13 cellular contexts compared by ENCODE assay signal in genomic region chr20:61753196-61753942, GRCh38.
DNase-seq lines count a peak whose midpoint lies in the region; ATAC-seq, FAIRE-seq and TF ChIP-seq lines count a peak whose summit lies in the region.
"Had no signal": no experiment of that assay in that cellular context is flagged by ENCODE, and none has a peak within 500 bp of the region (broad histone marks: within the 10 kb centered on the region; RNA-seq: fewer than 3 reads in every experiment).

No MANE protein-coding gene starts in this region.

- CTCF ChIA-PET in A673 (lab: Charles Lee) (no interaction called here), mammary epithelial cell (lab: Charles Lee; ENCODE audit: low non-redundant PET) (no interaction called here)

- H3K36me3 ChIP-seq in A673 (ENCODE audit: insufficient read depth, low read length, poor library complexity, severe bottlenecking) (no peaks in the 10 kb centered on the region), mammary epithelial cell (ENCODE audit: insufficient read depth, low read length) (no peaks in the 10 kb centered on the region), kidney (ENCODE audit: control insufficient read depth in 1 of 2, insufficient read depth in 2 of 2, low read length in 2 of 2) (no peaks in the 10 kb centered on the region)

- DNase-seq in A673 (ENCODE audit: low spot score) = peak; percentile 71
- peak; percentile 38 for DNase-seq in HK-2 (ENCODE audit: unreplicated experiment)
- peak; percentile 32 for DNase-seq in mammary epithelial cell
- DNase-seq in kidney = peak; percentile 24
- no peak for DNase-seq in stimulated activated naive CD4-positive, alpha-beta T cell (lab: John Stamatoyannopoulos, UW)
- DNase-seq in SHP77 (lab: John Stamatoyannopoulos, UW) = no peak
- DNase-seq: activated naive CD4-positive, alpha-beta T cell treated with anti-CD3 and anti-CD28 coated beads, Interleukin-2, amount 10 ng/mL, durations not matched to agents 7 days and 5 days; effector memory CD8-positive, alpha-beta T cell; NCI-H2107 had no signal

- POLR2A ChIA-PET in A673 (lab: Charles Lee; ENCODE audit: low non-redundant PET) = no interaction called here

- dilution Hi-C loops in mammary epithelial cell (cut with HindIII; ENCODE audit: low sequenced_read_pairs) = no loop called here

- TF ChIP-seq CTCF in A673 (conservative IDR thresholded peaks at IDR 0.05; ENCODE audit: low read depth, low read length) (no peak), mammary epithelial cell (conservative IDR thresholded peaks at IDR 0.05 in 1 of 2, IDR thresholded peaks at IDR 0.05 in 1 of 2; ENCODE audit: extremely low read depth in 1 of 2, insufficient read depth in 1 of 2, low read depth in 1 of 2, low read length in 2 of 2) (no peak), kidney (IDR thresholded peaks at IDR 0.05; ENCODE audit: borderline replicate concordance, extremely low read depth, insufficient read depth) (no peak)

- peaks cover 8% of the 10 kb centered on the region for H3K4me1 ChIP-seq in A673 (ENCODE audit: insufficient read depth, low read length, poor library complexity, severe bottlenecking)
- H3K4me1 ChIP-seq in mammary epithelial cell (ENCODE audit: insufficient read depth, low read length) = peaks cover 7% of the 10 kb centered on the region
- H3K4me1 ChIP-seq in kidney (ENCODE audit: control insufficient read depth in 1 of 2, insufficient read depth in 1 of 2, low read depth in 1 of 2, low read length in 2 of 2) = no peaks in the 10 kb centered on the region
- H3K4me1 ChIP-seq: psoas muscle had no signal

- intact Hi-C loops in A673 (cut with micrococcal nuclease; ENCODE audit: unreplicated experiment) = no loop called here
- intact Hi-C loops in mammary epithelial cell (cut with micrococcal nuclease) = no loop called here
- intact Hi-C loops in kidney (cut with DNase I) = no loop called here

- FAIRE-seq in kidney (lab: Jason Lieb, UNC) = no peak

- H3K4me2 ChIP-seq in mammary epithelial cell (ENCODE audit: insufficient read depth, low read depth, low read length) = no peak overlapping the region

- H3K9ac ChIP-seq in mammary epithelial cell (ENCODE audit: insufficient read depth, low read length) (no peak overlapping the region), kidney (ENCODE audit: low read length in 2 of 2) (no peak overlapping the region)

- no peaks in the 10 kb centered on the region for H3K79me2 ChIP-seq in mammary epithelial cell (ENCODE audit: insufficient read depth, low read length)

- ATAC-seq in GM18858 (IDR thresholded peaks at IDR 0.05; ENCODE audit: unreplicated experiment) (no peak), HG02973 (IDR thresholded peaks at IDR 0.05; ENCODE audit: unreplicated experiment) (no peak)
- ATAC-seq: effector memory CD8-positive, alpha-beta T cell; psoas muscle; Right ventricle myocardium inferior had no signal

- no peaks in the 10 kb centered on the region for H4K20me1 ChIP-seq in mammary epithelial cell (ENCODE audit: insufficient read depth, low read length)

- no peak overlapping the region for H3K27ac ChIP-seq in A673 (ENCODE audit: low read depth, low read length, poor library complexity, severe bottlenecking)
- H3K27ac ChIP-seq in mammary epithelial cell (ENCODE audit: insufficient read depth, low read depth, low read length) = no peak overlapping the region
- H3K27ac ChIP-seq in kidney (ENCODE audit: low read depth in 2 of 2, low read length in 2 of 2) = no peak overlapping the region
- H3K27ac ChIP-seq: psoas muscle had no signal

- in situ Hi-C loops in mammary epithelial cell (cut with MboI; ENCODE audit: low sequenced_read_pairs in 2 of 2) = no loop called here

- no peaks in the 10 kb centered on the region for H3K27me3 ChIP-seq in A673 (replicated peaks; ENCODE audit: insufficient read depth, low read depth, low read length, poor library complexity)
- H3K27me3 ChIP-seq in mammary epithelial cell (ENCODE audit: insufficient read depth, low read length) = no peaks in the 10 kb centered on the region

- BruUV-seq in A673 (replicated peaks; lab: Mats Ljungman, UMichigan) (no TSS peak), mammary epithelial cell (replicated peaks; lab: Mats Ljungman, UMichigan) (no TSS peak)

- H2AFZ ChIP-seq in mammary epithelial cell (ENCODE audit: low read depth, low read length) = no peak overlapping the region

- 66% methylated on average over 13 of the region's 14 CpGs for WGBS in mammary epithelial cell (ENCODE audit: low coverage, missing lambda C conversion rate)

- H3K9me3 ChIP-seq in A673 (ENCODE audit: low read depth, low read length, poor library complexity, severe bottlenecking) (peaks cover 11% of the 10 kb centered on the region), mammary epithelial cell (replicated peaks; ENCODE audit: insufficient read depth, low read length) (no peaks in the 10 kb centered on the region), kidney (ENCODE audit: control insufficient read depth in 1 of 2, low read length in 2 of 2) (no peaks in the 10 kb centered on the region)

- H3K4me3 ChIP-seq in A673 (ENCODE audit: low read depth, low read length, poor library complexity, severe bottlenecking) (no peak overlapping the region), mammary epithelial cell (replicated peaks in 1 of 3; ENCODE audit: insufficient read depth in 1 of 3, low read depth in 2 of 3, low read length in 3 of 3) (no peak overlapping the region), kidney (ENCODE audit: low read length in 2 of 2) (no peak overlapping the region)
- H3K4me3 ChIP-seq: psoas muscle had no signal

Comparison
In these comparisons a context has a peak if more than half of its experiments do, and no peak if none do; other contexts are left out.
1. DNase-seq: peak in A673 (single experiment), HK-2 (single experiment), mammary epithelial cell (single experiment) and kidney (single experiment); none in stimulated activated naive CD4-positive, alpha-beta T cell (0 of 6) and SHP77 (0 of 2).